In genomic region chr2:186894478-186894877, GRCh38 we compare ENCODE assay signal across 37 cellular contexts. TPM values are rescaled to one million over a fixed set of nuclear protein-coding genes. Genes with fewer than 3 reads are reported as not detected.
"Had no signal": no experiment of that assay in that cellular context is flagged by ENCODE, and none has a peak within 500 bp of the region (broad histone marks: within the 10 kb centered on the region; RNA-seq: fewer than 3 reads in every experiment).

No MANE protein-coding gene starts in this region.

- H3K4me1 ChIP-seq: adrenal gland had no signal

- H3K27me3 ChIP-seq: adrenal gland had no signal

- FAIRE-seq: bronchial epithelial cell, RCC 7860 had no signal

- H2AFZ ChIP-seq: PC-9 had no signal

- H3K27ac ChIP-seq: adrenal gland, PC-9, RWPE1, VCaP had no signal

- H3K4me2 ChIP-seq: PC-9 had no signal

- H3K4me3 ChIP-seq: adrenal gland, PC-9 had no signal

- DNase-seq: activated B cell treated with CpG ODN at 0.5 μM for 24 hours; activated CD4-positive, alpha-beta memory T cell treated with anti-CD3 and anti-CD28 coated beads for 36 hours; activated CD4-positive, alpha-beta T cell treated with anti-CD3 and anti-CD28 coated beads for 4 hours; activated CD4-positive, alpha-beta T cell treated with anti-CD3 and anti-CD28 coated beads, Interleukin-2, amount 50 U/mL, for 1 hour; activated CD4-positive, CD25-positive, alpha-beta regulatory T cell treated with anti-CD3 and anti-CD28 coated beads, Interleukin-2, amount 50 U/mL, for 72 hours; activated CD8-positive, alpha-beta memory T cell treated with anti-CD3 and anti-CD28 coated beads, Interleukin-2, amount 50 U/mL, for 4 hours; activated gamma-delta T cell treated with Interleukin-2 at 50 U/mL for 16 hours; activated naive CD4-positive, alpha-beta T cell treated with anti-CD3 and anti-CD28 coated beads for 36 hours; activated T-cell treated with anti-CD3 and anti-CD28 coated beads for 4 hours; activated T-cell treated with anti-CD3 and anti-CD28 coated beads, Interleukin-2, amount 50 U/mL, for 4 hours; adrenal gland; caudate nucleus; cerebellar nuclear complex; NCI-H1105; NCI-H1417 treated with DMSO at 0.1 percent for 48 hours; NCI-H187 treated with DMSO at 0.1 percent for 48 hours; NCI-H2081; NCI-H2171 treated with DMSO at 0.1 percent for 48 hours; NCI-H2227 treated with DMSO at 0.1 percent for 48 hours; NCI-H446; NCI-H510A treated with DMSO at 0.1 percent for 48 hours; NK-92 treated with Interleukin-12 subunit alpha and Interleukin-12 subunit beta, amount 100 ng/mL, for 24 hours; PC-9; SIG-M5; SW 1271; T-helper 1 cell; T-helper 2 cell; T-helper 9 cell had no signal

- H3K36me3 ChIP-seq: adrenal gland had no signal

- H3K9me3 ChIP-seq: adrenal gland had no signal

RNA-seq across cellular contexts. Expression of gene ZSWIM2, which starts 45.5 kb away (rescaled TPM):
- total RNA-seq: activated B cell treated with CpG ODN at 0.5 μM for 24 hours; activated CD4-positive, alpha-beta memory T cell treated with anti-CD3 and anti-CD28 coated beads for 36 hours; activated naive CD4-positive, alpha-beta T cell treated with anti-CD3 and anti-CD28 coated beads for 36 hours; activated naive CD4-positive, alpha-beta T cell treated with anti-CD3 and anti-CD28 coated beads, Interleukin-2, amount 50 U/mL, for 72 hours; activated T-cell treated with anti-CD3 and anti-CD28 coated beads, Interleukin-2, amount 50 U/mL, for 4 hours; activated T-helper 1 cell treated with anti-CD3 and anti-CD28 coated beads, Interleukin-12 subunit alpha, Interleukin-12 subunit beta, Interleukin-2, Interleukin-4 antibody, amounts not matched to agents 30 ng/mL and 10 ng/mL and 1 ng/mL, durations not matched to agents 14 hours and 24 hours and 36 hours; adrenal gland; bronchial epithelial cell; M059J; PC-9; Right ventricle myocardium inferior; SK-MEL-5 had no signal
